ENCODE assay signal across 8 cellular contexts in the genomic region with DNA sequence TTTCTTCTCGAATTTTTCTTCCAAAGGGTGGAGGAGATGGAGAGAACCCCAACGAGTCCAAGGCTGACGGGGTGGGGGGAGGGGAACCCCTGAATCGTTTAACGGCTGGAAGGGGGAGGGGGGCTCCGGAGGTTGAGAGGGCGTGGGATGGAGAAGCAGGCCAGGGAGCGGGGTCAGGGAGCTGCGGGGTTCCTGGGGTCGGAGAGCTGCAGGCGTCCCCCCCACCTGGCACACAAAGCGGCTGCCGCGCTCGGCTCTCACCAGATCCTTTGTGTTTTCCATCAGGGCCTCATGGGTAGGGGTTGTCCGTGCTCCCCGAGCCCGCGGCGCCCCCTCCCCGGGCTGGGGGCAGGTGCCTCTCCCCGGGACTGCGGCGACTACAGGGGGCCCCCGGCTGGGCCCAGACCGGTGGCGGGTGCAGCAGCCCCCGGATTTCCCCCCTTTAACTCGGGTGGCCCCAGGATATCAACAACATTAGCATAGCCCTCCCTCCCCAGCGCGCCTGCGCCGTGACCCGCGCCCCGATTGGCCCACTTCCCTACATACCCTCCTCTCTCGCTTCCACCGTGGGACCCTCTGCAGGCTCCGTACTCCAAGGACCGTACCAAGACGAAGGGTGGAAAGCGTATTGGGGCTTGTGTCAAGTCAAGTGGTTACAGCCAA. TPM values are rescaled to one million over a fixed set of nuclear protein-coding genes. Genes with fewer than 3 reads are reported as not detected.
DNase-seq lines count a peak whose midpoint lies in the region; ATAC-seq and TF ChIP-seq lines count a peak whose summit lies in the region.

A gene (minus strand): TSS at position 476 of the 663 bp plus-strand sequence. CDS start 34,888 bp downstream, outside the sequence.

- H3K9me2 ChIP-seq in SU-DHL-6 (replicated peaks; ENCODE audit: insufficient read depth, low read length): no peaks in the 10 kb centered on the region

- H3K4me1 ChIP-seq in ovary (ENCODE audit: insufficient read depth) (peaks cover 4% of the 10 kb centered on the region), thymus (ENCODE audit: control insufficient read depth, insufficient read depth, low read length) (peaks cover 28% of the 10 kb centered on the region)

- TF ChIP-seq POLR2A in ovary (IDR thresholded peaks at IDR 0.05): peak; percentile 25

- H4K20me1 ChIP-seq in SU-DHL-6 (ENCODE audit: low read depth, low read length): no peaks in the 10 kb centered on the region; the same call in 1 of the 2 replicates

- H3K4me3 ChIP-seq in GM06990 (replicated peaks; ENCODE audit: low read depth, low read length): peak within 1 kb of the TSS; percentile 95
- H3K4me3 ChIP-seq in SU-DHL-6 (ENCODE audit: insufficient read depth, low read length, poor library complexity, severe bottlenecking): peak within 1 kb of the TSS; percentile 81
- H3K4me3 ChIP-seq in ovary: peak within 1 kb of the TSS; percentile 78
- peak within 1 kb of the TSS; percentile 95 for H3K4me3 ChIP-seq in thymus (ENCODE audit: low read length)

- H3K27me3 ChIP-seq in GM06990 (replicated peaks; ENCODE audit: control insufficient read depth, insufficient read depth, low read length): no peaks in the 10 kb centered on the region
- H3K27me3 ChIP-seq in SU-DHL-6 (ENCODE audit: low read length): no peaks in the 10 kb centered on the region
- no peaks in the 10 kb centered on the region for H3K27me3 ChIP-seq in ovary
- no peaks in the 10 kb centered on the region for H3K27me3 ChIP-seq in thymus (ENCODE audit: control insufficient read depth, insufficient read depth)

- DNase-seq in GM06990 (ENCODE audit: extremely low read depth, insufficient read length) (peak; percentile 97), NCI-H1105 treated with DMSO at 0.1 percent for 48 hours (lab: John Stamatoyannopoulos, UW) (peak; percentile 91), Right ventricle myocardium superior (peak; percentile 97), ovary (peak; percentile 95 to 97 (median 96))
- DNase-seq in activated naive CD8-positive, alpha-beta T cell treated with anti-CD3 and anti-CD28 coated beads, Interleukin-2, amount 50 U/mL, for 16 hours (ENCODE audit: low read depth, low spot score): peak; percentile 83

- H3K79me2 ChIP-seq in SU-DHL-6 (ENCODE audit: insufficient read depth, low read length): peaks cover 93% of the 10 kb centered on the region

- intact Hi-C loops in Right ventricle myocardium superior (cut with DNase I): no loop called here
- intact Hi-C loops in ovary (cut with DNase I): no loop called here

- peak within 1 kb of the TSS; percentile 80 for H3K27ac ChIP-seq in SU-DHL-6 (ENCODE audit: low read depth, low read length)
- peak within 1 kb of the TSS; percentile 72 to 95 for H3K27ac ChIP-seq in ovary
- H3K27ac ChIP-seq in thymus (ENCODE audit: low read depth): peak within 1 kb of the TSS; percentile 98

- TF ChIP-seq CTCF in GM06990 (IDR thresholded peaks at IDR 0.05; ENCODE audit: insufficient read depth, low read length, poor library complexity, severe bottlenecking) (no peak), SU-DHL-6 (IDR thresholded peaks at IDR 0.05; ENCODE audit: insufficient read depth, low read length, poor library complexity, severe bottlenecking) (no peak), ovary (IDR thresholded peaks at IDR 0.05) (no peak)

- no peaks in the 10 kb centered on the region for H3K9me3 ChIP-seq in SU-DHL-6 (ENCODE audit: insufficient read depth, low read length)
- H3K9me3 ChIP-seq in ovary: no peaks in the 10 kb centered on the region
- H3K9me3 ChIP-seq in thymus (ENCODE audit: control insufficient read depth): no peaks in the 10 kb centered on the region

- peak within 1 kb of the TSS; percentile 73 for H3K4me2 ChIP-seq in SU-DHL-6 (ENCODE audit: low read depth, low read length, poor library complexity, severe bottlenecking)

- TF ChIP-seq EP300 in ovary (IDR thresholded peaks at IDR 0.05): no peak

- WGBS in ovary, 3 donors: 0 to 1% (median 1%) methylated on average over 42 of the region's 42 CpGs
- under 1% methylated on average over 42 of the region's 42 CpGs for WGBS in thymus

- peak within 1 kb of the TSS; percentile 86 for H3K9ac ChIP-seq in SU-DHL-6 (ENCODE audit: low read length)

- H3K36me3 ChIP-seq in GM06990 (ENCODE audit: control insufficient read depth, insufficient read depth, low read length): no peaks in the 10 kb centered on the region; the same call in 1 of the 2 replicates
- H3K36me3 ChIP-seq in SU-DHL-6 (ENCODE audit: low read length): peaks cover 11% of the 10 kb centered on the region
- H3K36me3 ChIP-seq in ovary: no peaks in the 10 kb centered on the region
- peaks cover 3% of the 10 kb centered on the region for H3K36me3 ChIP-seq in thymus (ENCODE audit: control insufficient read depth, insufficient read depth)

- peak within 1 kb of the TSS; percentile 39 for H2AFZ ChIP-seq in SU-DHL-6 (ENCODE audit: low read depth, low read length, severe bottlenecking)

- ATAC-seq in HG02623 (IDR thresholded peaks at IDR 0.05; ENCODE audit: unreplicated experiment) (peak; percentile 77), Right ventricle myocardium superior (ENCODE audit: poor library complexity) (peak; percentile 94)

- H3F3A ChIP-seq in SU-DHL-6 (ENCODE audit: insufficient read depth): peaks cover 8% of the 10 kb centered on the region; the same call in 1 of the 2 replicates

RNA-seq across cellular contexts. Expression of the gene that starts here (rescaled TPM):
- total RNA-seq in Right ventricle myocardium superior (5.8 TPM), ovary (10 to 100 TPM; 13.7 to 28.4 (median 17.0) TPM)
- polyA plus RNA-seq in ovary (10 to 100 TPM; 10.4 to 11.8 TPM), thymus (19.5 TPM)

Comparison
In these comparisons a context has a peak if more than half of its experiments do, and no peak if none do; other contexts are left out.
1. Peak in every context shown above with its lines: DNase-seq, ATAC-seq, H3K4me3 ChIP-seq and H3K27ac ChIP-seq.